8 cellular contexts compared by ENCODE assay signal in the genomic region with DNA sequence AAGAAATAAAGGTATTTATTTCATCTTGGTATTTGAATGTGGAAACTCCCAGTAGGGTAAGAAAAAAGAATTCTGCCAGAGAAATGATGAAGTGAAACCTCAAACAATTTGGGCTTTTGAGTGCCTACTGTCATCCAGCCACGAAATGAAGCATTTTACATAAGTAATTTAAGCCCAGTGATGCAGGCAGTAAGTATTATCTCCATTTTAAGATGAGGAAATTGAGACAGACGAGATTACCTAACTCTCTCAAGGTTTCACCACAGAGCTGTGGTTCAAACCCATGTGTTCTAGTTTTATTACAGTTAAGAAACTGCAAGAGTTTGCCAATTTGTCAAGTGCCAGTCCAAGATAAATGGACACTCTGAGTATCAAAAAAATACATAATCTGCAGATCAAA. TPM values are rescaled to one million over a fixed set of nuclear protein-coding genes. Genes with fewer than 3 reads are reported as not detected.
DNase-seq lines count a peak whose midpoint lies in the region; ATAC-seq and TF ChIP-seq lines count a peak whose summit lies in the region.
"Not testable (repeated sequence)": the region's sequence is repeated elsewhere in the genome, so short reads cannot be mapped to it uniquely, and the experiment has no call there.

No MANE protein-coding gene starts in this region.

- ATAC-seq in GM18502 (IDR thresholded peaks at IDR 0.05; ENCODE audit: poor library complexity, unreplicated experiment): peak; percentile 44
- ATAC-seq in HG03378 (IDR thresholded peaks at IDR 0.05; ENCODE audit: unreplicated experiment): peak; percentile 61
- ATAC-seq in T-helper 17 cell: peak; percentile 68
- peak; percentile 77 for ATAC-seq in activated T-helper 17 cell treated with anti-CD3 and anti-CD28 coated beads, Interleukin-2, amount 50 U/mL, for 72 hours (replicated peaks)
- peak; percentile 47 for ATAC-seq in Right ventricle myocardium superior (ENCODE audit: poor library complexity)
- ATAC-seq in mucosa of descending colon: peak; percentile 50
- peak; percentile 60 to 88 (median 82) for ATAC-seq in psoas muscle
- peak; percentile 65 to 71 for ATAC-seq in upper lobe of left lung (ENCODE audit: low FRiP score in 2 of 2)

- H3K27ac ChIP-seq in psoas muscle, upper lobe of left lung: not testable (repeated sequence)

- intact Hi-C loops in Right ventricle myocardium superior (cut with DNase I); mucosa of descending colon (cut with DNase I, micrococcal nuclease); psoas muscle (cut with DNase I): not testable (repeated sequence)

- not testable (repeated sequence) for DNase-seq in T-helper 17 cell, Right ventricle myocardium superior, mucosa of descending colon, psoas muscle, upper lobe of left lung

- not testable (repeated sequence) for H3K36me3 ChIP-seq in mucosa of descending colon (ENCODE audit: low read depth); psoas muscle (ENCODE audit: insufficient read depth in 1 of 2, low read depth in 1 of 2); upper lobe of left lung

- H3K4me1 ChIP-seq in mucosa of descending colon (ENCODE audit: low read depth); psoas muscle; upper lobe of left lung: not testable (repeated sequence)

- H3K4me3 Mint-ChIP-seq in T-helper 17 cell; activated T-helper 17 cell treated with anti-CD3 and anti-CD28 coated beads, Interleukin-2, amount 50 U/mL, for 72 hours: not testable (repeated sequence)

- not testable (repeated sequence) for H3K27me3 Mint-ChIP-seq in T-helper 17 cell; activated T-helper 17 cell treated with anti-CD3 and anti-CD28 coated beads, Interleukin-2, amount 50 U/mL, for 72 hours

- H3K36me3 Mint-ChIP-seq in T-helper 17 cell (ENCODE audit: low read depth); activated T-helper 17 cell treated with anti-CD3 and anti-CD28 coated beads, Interleukin-2, amount 50 U/mL, for 72 hours (ENCODE audit: low read depth): not testable (repeated sequence)

- not testable (repeated sequence) for H3K9me3 Mint-ChIP-seq in activated T-helper 17 cell treated with anti-CD3 and anti-CD28 coated beads, Interleukin-2, amount 50 U/mL, for 72 hours

- H3K9me3 ChIP-seq in T-helper 17 cell (ENCODE audit: control insufficient read depth, low read length, poor library complexity, severe bottlenecking); mucosa of descending colon; psoas muscle; upper lobe of left lung: not testable (repeated sequence)

- not testable (repeated sequence) for H3K4me1 Mint-ChIP-seq in T-helper 17 cell; activated T-helper 17 cell treated with anti-CD3 and anti-CD28 coated beads, Interleukin-2, amount 50 U/mL, for 72 hours

- H3K4me3 ChIP-seq in mucosa of descending colon, psoas muscle, upper lobe of left lung: not testable (repeated sequence)

- TF ChIP-seq EP300 in upper lobe of left lung (IDR thresholded peaks at IDR 0.05): not testable (repeated sequence)

- not testable (repeated sequence) for TF ChIP-seq CTCF in mucosa of descending colon (IDR thresholded peaks at IDR 0.05); psoas muscle (IDR thresholded peaks at IDR 0.05); upper lobe of left lung (IDR thresholded peaks at IDR 0.05)

- TF ChIP-seq POLR2A in upper lobe of left lung (IDR thresholded peaks at IDR 0.05): not testable (repeated sequence)

- H3K27ac Mint-ChIP-seq in T-helper 17 cell; activated T-helper 17 cell treated with anti-CD3 and anti-CD28 coated beads, Interleukin-2, amount 50 U/mL, for 72 hours: not testable (repeated sequence)

- H3K27me3 ChIP-seq in psoas muscle (ENCODE audit: insufficient read depth in 3 of 3, low read length in 2 of 3); upper lobe of left lung: not testable (repeated sequence)

- WGBS in psoas muscle, 3 donors: no CpG with 5 or more reads among the region's 2 CpGs
- WGBS in upper lobe of left lung, 2 donors: no CpG with 5 or more reads among the region's 2 CpGs

RNA-seq across cellular contexts. Expression of a gene that starts 13.2 kb away (rescaled TPM):
- 10 to 100 TPM; 22.9 to 23.0 TPM for total RNA-seq in T-helper 17 cell
- total RNA-seq in activated T-helper 17 cell treated with anti-CD3 and anti-CD28 coated beads, Interleukin-2, amount 50 U/mL, for 72 hours: 10 to 100 TPM; 21.6 to 22.3 TPM
- 16.2 TPM for total RNA-seq in Right ventricle myocardium superior
- total RNA-seq in mucosa of descending colon: 10 to 100 TPM; 19.5 to 38.0 (median 24.9) TPM
- 10 to 100 TPM in 1 of 4 donors, 1 to 10 TPM in 3; 7.6 to 12.5 (median 8.2) TPM for total RNA-seq in psoas muscle
- 10 to 100 TPM in 1 of 3 donors, 1 to 10 TPM in 2; 3.8 to 27.1 (median 8.7) TPM for polyA plus RNA-seq in psoas muscle
- total RNA-seq in upper lobe of left lung: 10 to 100 TPM in 5 of 6 donors, 1 to 10 TPM in 1; 7.8 to 47.1 (median 21.6) TPM

RNA-seq across cellular contexts. Expression of a gene that starts 53.4 kb away (rescaled TPM):
- total RNA-seq in T-helper 17 cell (10 to 100 TPM in 1 of 2 donors, 1 to 10 TPM in 1; 5.5 to 11.4 TPM), Right ventricle myocardium superior (1.3 TPM), mucosa of descending colon (1 to 10 TPM; 2.9 to 6.5 (median 3.1) TPM), psoas muscle (1 to 10 TPM in 2 of 4 donors, under 1 TPM in 2; 0.17 to 3.0 (median 1.5) TPM), upper lobe of left lung (10 to 100 TPM in 1 of 6 donors, 1 to 10 TPM in 5; 1.6 to 14.7 (median 2.7) TPM)
- 1 to 10 TPM; 1.8 to 3.7 TPM for total RNA-seq in activated T-helper 17 cell treated with anti-CD3 and anti-CD28 coated beads, Interleukin-2, amount 50 U/mL, for 72 hours
- polyA plus RNA-seq in psoas muscle: 1 to 10 TPM in 1 of 3 donors, under 1 TPM in 2; 0.47 to 1.3 (median 0.61) TPM
